In genomic region chr2:54574860-54575247, GRCh38 we compare ENCODE assay signal across 1 cellular context.
A peak's percentile ranks its signal among the peaks of the same experiment; 100 is the strongest.
TF ChIP-seq lines count a peak whose summit lies in the region.

No MANE protein-coding gene starts in this region.

TF ChIP-seq in K562, 482 proteins besides CTCF, POLR2A, EP300 and RAD21 (continued from another document):
- TF ChIP-seq RERE (CRISPR knock-in tag; IDR thresholded peaks at IDR 0.05; ENCODE audit: borderline replicate concordance) (0 out of 2 replicates have a peak, but pooled peaks have one; percentile 2), L3MBTL2 (IDR thresholded peaks at IDR 0.05) (peak; percentile 44; the same call in 1 of the 2 replicates), PRPF4 (IDR thresholded peaks at IDR 0.05; ENCODE audit: insufficient read depth, low read depth, low read length, poor library complexity, severe bottlenecking) (no peak), ZNF431 (CRISPR knock-in tag; IDR thresholded peaks at IDR 0.05) (no peak), ZNF584 (CRISPR knock-in tag; IDR thresholded peaks at IDR 0.05; ENCODE audit: low read depth) (0 out of 2 replicates have a peak, but pooled peaks have one; percentile 16), SIN3B (IDR thresholded peaks at IDR 0.05; ENCODE audit: low read depth) (no peak), E2F1 (CRISPR knock-in tag; IDR thresholded peaks at IDR 0.05) (no peak), CBFB (CRISPR knock-in tag; IDR thresholded peaks at IDR 0.05) (no peak), GABPB1 (CRISPR knock-in tag; IDR thresholded peaks at IDR 0.05) (no peak), CREB1 (IDR thresholded peaks at IDR 0.05) (peak; percentile 1; the same call in 1 of the 2 replicates), CREB1 (CRISPR knock-in tag; IDR thresholded peaks at IDR 0.05) (no peak), SRSF1 (IDR thresholded peaks at IDR 0.05; ENCODE audit: low read depth, low read length) (no peak)
